Comparison of ENCODE assay signal across 8 cellular contexts in genomic region chr17:17751996-17752821, GRCh38.
DNase-seq lines count a peak whose midpoint lies in the region; ATAC-seq, FAIRE-seq and TF ChIP-seq lines count a peak whose summit lies in the region.

No MANE protein-coding gene starts in this region.

- in situ Hi-C loops in mammary epithelial cell (cut with MboI; ENCODE audit: low sequenced_read_pairs in 2 of 2): no loop called here

- no peak for FAIRE-seq in small intestine (lab: Jason Lieb, UNC)

- 5% methylated on average over 31 of the region's 59 CpGs for WGBS in mammary epithelial cell (ENCODE audit: low coverage, missing lambda C conversion rate)
- 1 to 3% (median 1%) methylated on average over 33 to 59 of the region's 59 CpGs for WGBS in small intestine, 3 donors

- TF ChIP-seq CTCF in WI38 (IDR thresholded peaks at IDR 0.05; ENCODE audit: low read depth, low read length): 0 out of 2 replicates have a peak, but pooled peaks have one; percentile 6
- peak; percentile 16 to 32 for TF ChIP-seq CTCF in mammary epithelial cell (conservative IDR thresholded peaks at IDR 0.05 in 1 of 2, IDR thresholded peaks at IDR 0.05 in 1 of 2; ENCODE audit: extremely low read depth in 1 of 2, insufficient read depth in 1 of 2, low read depth in 1 of 2, low read length in 2 of 2)

- H3K4me1 ChIP-seq in mammary epithelial cell (ENCODE audit: insufficient read depth, low read length) (peaks cover 58% of the 10 kb centered on the region), small intestine (ENCODE audit: control insufficient read depth in 2 of 2, insufficient read depth in 1 of 2, low read depth in 1 of 2, low read length in 1 of 2) (peaks cover 2 to 3% of the 10 kb centered on the region in 2 donors)

- intact Hi-C loops in mammary epithelial cell (cut with micrococcal nuclease): loop anchor here (1.0 to 5.0 kb wide), 3 partner anchors 23 to 70 kb away; partner anchors contain the start of gene RAI1

- H3K4me2 ChIP-seq in mammary epithelial cell (ENCODE audit: insufficient read depth, low read depth, low read length): peak overlapping the region; percentile 73

- CTCF ChIA-PET in mammary epithelial cell (lab: Charles Lee; ENCODE audit: low non-redundant PET): no interaction called here

- peak overlapping the region; percentile 82 for H3K27ac ChIP-seq in mammary epithelial cell (ENCODE audit: insufficient read depth, low read depth, low read length)
- peak overlapping the region; percentile 26 to 84 for H3K27ac ChIP-seq in small intestine (ENCODE audit: low read depth in 1 of 2, low read length in 1 of 2)

- H3K36me3 ChIP-seq in mammary epithelial cell (ENCODE audit: insufficient read depth, low read length) (no peaks in the 10 kb centered on the region), small intestine (ENCODE audit: control insufficient read depth in 2 of 2, insufficient read depth in 2 of 2, low read length in 2 of 2) (no peaks in the 10 kb centered on the region)

- H3K9ac ChIP-seq in mammary epithelial cell (ENCODE audit: insufficient read depth, low read length): peak overlapping the region; percentile 72

- H3K9me3 ChIP-seq in mammary epithelial cell (replicated peaks; ENCODE audit: insufficient read depth, low read length): no peaks in the 10 kb centered on the region
- H3K9me3 ChIP-seq in small intestine (ENCODE audit: control insufficient read depth, low read depth): no peaks in the 10 kb centered on the region

- peak overlapping the region; percentile 68 for H2AFZ ChIP-seq in mammary epithelial cell (ENCODE audit: low read depth, low read length)

- H3K4me3 ChIP-seq in WI38 (ENCODE audit: low read depth, low read length): peak overlapping the region; percentile 51
- H3K4me3 ChIP-seq in mammary epithelial cell (replicated peaks in 1 of 3; ENCODE audit: insufficient read depth in 1 of 3, low read depth in 2 of 3, low read length in 3 of 3): peak overlapping the region; percentile 30 to 53 (median 49)
- peak overlapping the region; percentile 45 to 55 for H3K4me3 ChIP-seq in small intestine (ENCODE audit: low read depth in 1 of 2, low read length in 2 of 2)

- H3K79me2 ChIP-seq in mammary epithelial cell (ENCODE audit: insufficient read depth, low read length): peaks cover 88% of the 10 kb centered on the region

- peak; percentile 80 for DNase-seq in NCI-H2107 (lab: John Stamatoyannopoulos, UW)
- peak; percentile 93 for DNase-seq in mammary epithelial cell
- DNase-seq in iPS-NIHi7 (ENCODE audit: extremely low spot score): peak; percentile 98
- peak; percentile 94 for DNase-seq in small intestine
- DNase-seq in NCI-H446 treated with DMSO at 0.1 percent for 48 hours (lab: John Stamatoyannopoulos, UW): no peak

- H3K27me3 ChIP-seq in mammary epithelial cell (ENCODE audit: insufficient read depth, low read length) (no peaks in the 10 kb centered on the region), small intestine (ENCODE audit: control insufficient read depth in 2 of 2, insufficient read depth in 2 of 2, low read length in 2 of 2) (no peaks in the 10 kb centered on the region)

- no peaks in the 10 kb centered on the region for H4K20me1 ChIP-seq in mammary epithelial cell (ENCODE audit: insufficient read depth, low read length)

- no TSS peak for BruUV-seq in mammary epithelial cell (replicated peaks; lab: Mats Ljungman, UMichigan)

- ATAC-seq in GM18511 (IDR thresholded peaks at IDR 0.05; ENCODE audit: unreplicated experiment): peak; percentile 83
- ATAC-seq in HG02943 (IDR thresholded peaks at IDR 0.05; ENCODE audit: low read depth, unreplicated experiment): peak; percentile 80

- dilution Hi-C loops in mammary epithelial cell (cut with HindIII; ENCODE audit: low sequenced_read_pairs): no loop called here
